ENCODE assay signal across 26 cellular contexts in genomic region chr3:76500746-76501275, GRCh38.
DNase-seq lines count a peak whose midpoint lies in the region; ATAC-seq and TF ChIP-seq lines count a peak whose summit lies in the region.
"Had no signal": no experiment of that assay in that cellular context is flagged by ENCODE, and none has a peak within 500 bp of the region (broad histone marks: within the 10 kb centered on the region; RNA-seq: fewer than 3 reads in every experiment).

No MANE protein-coding gene starts in this region.

- H3K4me1 ChIP-seq in foreskin keratinocyte, result peaks cover 23% of the 10 kb centered on the region
- H3K4me1 ChIP-seq: parathyroid adenoma, Peyer's patch, spleen had no signal

- no peak overlapping the region for H3K4me3 Mint-ChIP-seq in stimulated activated effector memory CD8-positive, alpha-beta T cell treated with anti-CD3 and anti-CD28 coated beads, Interleukin-12 subunit alpha, Interleukin-12 subunit beta, amount 100 ng/mL, for 72 hours
- H3K4me3 Mint-ChIP-seq: activated B cell treated with CpG ODN at 0.5 μM for 24 hours; activated CD8-positive, alpha-beta memory T cell treated with anti-CD3 and anti-CD28 coated beads, Interleukin-2, amount 10 ng/mL, durations not matched to agents 7 days and 5 days; dendritic cell treated with granulocyte-macrophage colony-stimulating factor and Interleukin-4, amounts not matched to agents 40 ng/mL and 50 ng/mL, for 4 days; natural killer cell treated with Interleukin-12 subunit alpha and Interleukin-12 subunit beta and Interleukin-15 and Interleukin-18, amount 100 ng/mL, for 72 hours had no signal

- no peak overlapping the region for H3K27ac Mint-ChIP-seq in stimulated activated effector memory CD8-positive, alpha-beta T cell treated with anti-CD3 and anti-CD28 coated beads, Interleukin-12 subunit alpha, Interleukin-12 subunit beta, amount 100 ng/mL, for 72 hours
- H3K27ac Mint-ChIP-seq: activated B cell treated with CpG ODN at 0.5 μM for 24 hours; activated CD8-positive, alpha-beta memory T cell treated with anti-CD3 and anti-CD28 coated beads, Interleukin-2, amount 10 ng/mL, durations not matched to agents 7 days and 5 days; dendritic cell treated with granulocyte-macrophage colony-stimulating factor and Interleukin-4, amounts not matched to agents 40 ng/mL and 50 ng/mL, for 4 days; natural killer cell treated with Interleukin-12 subunit alpha and Interleukin-12 subunit beta and Interleukin-15 and Interleukin-18, amount 100 ng/mL, for 72 hours had no signal

- peak; percentile 92 for ATAC-seq in foreskin keratinocyte
- no peak for ATAC-seq in stimulated activated effector memory CD8-positive, alpha-beta T cell treated with anti-CD3 and anti-CD28 coated beads, Interleukin-12 subunit alpha, Interleukin-12 subunit beta, amount 100 ng/mL, for 72 hours
- ATAC-seq in GM19463 (IDR thresholded peaks at IDR 0.05; ENCODE audit: unreplicated experiment), result no peak
- ATAC-seq: activated CD8-positive, alpha-beta memory T cell treated with anti-CD3 and anti-CD28 coated beads, Interleukin-2, amount 10 ng/mL, durations not matched to agents 7 days and 5 days; mucosa of descending colon; natural killer cell treated with Interleukin-12 subunit alpha and Interleukin-12 subunit beta and Interleukin-15 and Interleukin-18, amount 100 ng/mL, for 72 hours; right cardiac atrium had no signal

- TF ChIP-seq CTCF in foreskin keratinocyte (conservative IDR thresholded peaks at IDR 0.05), result no peak

- no peaks in the 10 kb centered on the region for H3K36me3 Mint-ChIP-seq in stimulated activated effector memory CD8-positive, alpha-beta T cell treated with anti-CD3 and anti-CD28 coated beads, Interleukin-12 subunit alpha, Interleukin-12 subunit beta, amount 100 ng/mL, for 72 hours
- H3K36me3 Mint-ChIP-seq: activated CD8-positive, alpha-beta memory T cell treated with anti-CD3 and anti-CD28 coated beads, Interleukin-2, amount 10 ng/mL, durations not matched to agents 7 days and 5 days had no signal

- no peak overlapping the region for H3K27ac ChIP-seq in foreskin keratinocyte
- H3K27ac ChIP-seq: C4-2B, parathyroid adenoma, Peyer's patch, SJCRH30, spleen had no signal

- H3K27me3 ChIP-seq in foreskin keratinocyte, result no peaks in the 10 kb centered on the region
- H3K27me3 ChIP-seq: Peyer's patch, SJCRH30, spleen had no signal

- no peaks in the 10 kb centered on the region for H3K4me1 Mint-ChIP-seq in stimulated activated effector memory CD8-positive, alpha-beta T cell treated with anti-CD3 and anti-CD28 coated beads, Interleukin-12 subunit alpha, Interleukin-12 subunit beta, amount 100 ng/mL, for 72 hours
- H3K4me1 Mint-ChIP-seq: activated B cell treated with CpG ODN at 0.5 μM for 24 hours; activated CD8-positive, alpha-beta memory T cell treated with anti-CD3 and anti-CD28 coated beads, Interleukin-2, amount 10 ng/mL, durations not matched to agents 7 days and 5 days had no signal

- peaks cover 25% of the 10 kb centered on the region for H3K9me3 Mint-ChIP-seq in stimulated activated effector memory CD8-positive, alpha-beta T cell treated with anti-CD3 and anti-CD28 coated beads, Interleukin-12 subunit alpha, Interleukin-12 subunit beta, amount 100 ng/mL, for 72 hours

- DNase-seq in HT1080 (ENCODE audit: low read depth) (peak; percentile 10), amniotic stem cell (lab: John Stamatoyannopoulos, UW) (peak; percentile 27), foreskin keratinocyte (peak in 1 of 2 donors; percentile 43), stromal cell of bone marrow (ENCODE audit: low read depth) (peak; percentile 2), HUDEP-2 (lab: John Stamatoyannopoulos, UW; ENCODE audit: unreplicated experiment in 76 of 76) (no peak), cerebellar cortex (ENCODE audit: low spot score) (no peak)
- no peak for DNase-seq in stimulated activated effector memory CD8-positive, alpha-beta T cell treated with anti-CD3 and anti-CD28 coated beads, Interleukin-12 subunit alpha, Interleukin-12 subunit beta, amount 100 ng/mL, for 72 hours (ENCODE audit: low spot score in 2 of 2)
- DNase-seq: activated B cell treated with CpG ODN at 0.5 μM for 24 hours; activated CD8-positive, alpha-beta memory T cell treated with anti-CD3 and anti-CD28 coated beads, Interleukin-2, amount 10 ng/mL, durations not matched to agents 7 days and 5 days; activated T-cell treated with anti-CD3 and anti-CD28 coated beads, Interleukin-2, amount 50 U/mL, for 48 hours; Caco-2; DMS79; mucosa of descending colon; NCI-H1092 treated with DMSO at 0.1 percent for 48 hours; NCI-H187 treated with DMSO at 0.1 percent for 48 hours; NCI-H526 treated with DMSO at 0.1 percent for 48 hours; Peyer's patch; right cardiac atrium; SJCRH30; spleen; T-helper 1 cell had no signal

Comparison
In these comparisons a context has a peak if more than half of its experiments do, and no peak if none do; other contexts are left out.
1. DNase-seq: peak in HT1080 (single experiment), amniotic stem cell (single experiment) and stromal cell of bone marrow (single experiment); none in stimulated activated effector memory CD8-positive, alpha-beta T cell treated with anti-CD3 and anti-CD28 coated beads, Interleukin-12 subunit alpha, Interleukin-12 subunit beta, amount 100 ng/mL, for 72 hours (0 of 2), HUDEP-2 (0 of 76) and cerebellar cortex (single experiment).